ENCODE assay signal across 16 cellular contexts in genomic region chr17:50629902-50630301, GRCh38. TPM values are rescaled to one million over a fixed set of nuclear protein-coding genes. Genes with fewer than 3 reads are reported as not detected.
"Had no signal": no experiment of that assay in that cellular context is flagged by ENCODE, and none has a peak within 500 bp of the region (broad histone marks: within the 10 kb centered on the region; RNA-seq: fewer than 3 reads in every experiment).

No MANE protein-coding gene starts in this region.

- H3K36me3 ChIP-seq: cardiac muscle cell, left ventricle myocardium inferior, right lobe of liver, tibial artery had no signal

- H3K9me3 ChIP-seq: left ventricle myocardium inferior, right lobe of liver, tibial artery had no signal

- H3K9me3 Mint-ChIP-seq: activated CD4-positive, alpha-beta memory T cell treated with anti-CD3 and anti-CD28 coated beads, Interleukin-2, amount 10 ng/mL, durations not matched to agents 7 days and 5 days; activated naive CD8-positive, alpha-beta T cell treated with anti-CD3 and anti-CD28 coated beads, Interleukin-2, amount 50 U/mL, for 24 hours; activated T-helper 1 cell treated with anti-CD3 and anti-CD28 coated beads, Interleukin-12 subunit alpha, Interleukin-12 subunit beta, Interleukin-2, Interleukin-4 antibody, amounts not matched to agents 30 ng/mL and 10 ng/mL and 1 ng/mL, durations not matched to agents 14 hours and 24 hours and 36 hours; immature natural killer cell; mesothelial cell of epicardium; nephron progenitor cell; stimulated activated naive CD8-positive, alpha-beta T cell treated with anti-CD3 and anti-CD28 coated beads, Interleukin-15, Interleukin-2, amounts not matched to agents 100 ng/mL and 50 ng/mL, for 24 hours had no signal

- H3K4me3 Mint-ChIP-seq: activated CD4-positive, alpha-beta memory T cell treated with anti-CD3 and anti-CD28 coated beads, Interleukin-2, amount 10 ng/mL, durations not matched to agents 7 days and 5 days; activated naive CD8-positive, alpha-beta T cell treated with anti-CD3 and anti-CD28 coated beads, Interleukin-2, amount 50 U/mL, for 24 hours; activated T-helper 1 cell treated with anti-CD3 and anti-CD28 coated beads, Interleukin-12 subunit alpha, Interleukin-12 subunit beta, Interleukin-2, Interleukin-4 antibody, amounts not matched to agents 30 ng/mL and 10 ng/mL and 1 ng/mL, durations not matched to agents 14 hours and 24 hours and 36 hours; immature natural killer cell; mesothelial cell of epicardium; nephron progenitor cell; stimulated activated naive CD8-positive, alpha-beta T cell treated with anti-CD3 and anti-CD28 coated beads, Interleukin-15, Interleukin-2, amounts not matched to agents 100 ng/mL and 50 ng/mL, for 24 hours had no signal

- H3K27ac Mint-ChIP-seq: activated CD4-positive, alpha-beta memory T cell treated with anti-CD3 and anti-CD28 coated beads, Interleukin-2, amount 10 ng/mL, durations not matched to agents 7 days and 5 days; activated naive CD8-positive, alpha-beta T cell treated with anti-CD3 and anti-CD28 coated beads, Interleukin-2, amount 50 U/mL, for 24 hours; activated T-helper 1 cell treated with anti-CD3 and anti-CD28 coated beads, Interleukin-12 subunit alpha, Interleukin-12 subunit beta, Interleukin-2, Interleukin-4 antibody, amounts not matched to agents 30 ng/mL and 10 ng/mL and 1 ng/mL, durations not matched to agents 14 hours and 24 hours and 36 hours; immature natural killer cell; mesothelial cell of epicardium; nephron progenitor cell; stimulated activated naive CD8-positive, alpha-beta T cell treated with anti-CD3 and anti-CD28 coated beads, Interleukin-15, Interleukin-2, amounts not matched to agents 100 ng/mL and 50 ng/mL, for 24 hours had no signal

- H3K27me3 ChIP-seq: right lobe of liver had no signal

- H3K4me3 ChIP-seq: cardiac muscle cell, left ventricle myocardium inferior, right lobe of liver, skin epidermis, tibial artery had no signal

- H3K36me3 Mint-ChIP-seq: immature natural killer cell, mesothelial cell of epicardium had no signal

- DNase-seq: activated gamma-delta T cell, kidney glomerular epithelial cell, left ventricle myocardium inferior, occipital lobe, tibial artery had no signal

- H3K27ac ChIP-seq: cardiac muscle cell, left ventricle myocardium inferior, right lobe of liver, skin epidermis, tibial artery had no signal

- H3K4me1 Mint-ChIP-seq: activated naive CD8-positive, alpha-beta T cell treated with anti-CD3 and anti-CD28 coated beads, Interleukin-2, amount 50 U/mL, for 24 hours had no signal

RNA-seq across cellular contexts. Expression of gene ABCC3, which starts 4.8 kb away (rescaled TPM):
- total RNA-seq: activated T-helper 1 cell treated with anti-CD3 and anti-CD28 coated beads, Interleukin-12 subunit alpha, Interleukin-12 subunit beta, Interleukin-2, Interleukin-4 antibody, amounts not matched to agents 30 ng/mL and 10 ng/mL and 1 ng/mL, durations not matched to agents 14 hours and 24 hours and 36 hours; cardiac muscle cell; T-helper 1 cell treated with Interleukin-12 subunit alpha and Interleukin-12 subunit beta and Interleukin-4 antibody, amounts not matched to agents 30 ng/mL and 1 ng/mL, for 36 hours had no signal
